In the genomic region with DNA sequence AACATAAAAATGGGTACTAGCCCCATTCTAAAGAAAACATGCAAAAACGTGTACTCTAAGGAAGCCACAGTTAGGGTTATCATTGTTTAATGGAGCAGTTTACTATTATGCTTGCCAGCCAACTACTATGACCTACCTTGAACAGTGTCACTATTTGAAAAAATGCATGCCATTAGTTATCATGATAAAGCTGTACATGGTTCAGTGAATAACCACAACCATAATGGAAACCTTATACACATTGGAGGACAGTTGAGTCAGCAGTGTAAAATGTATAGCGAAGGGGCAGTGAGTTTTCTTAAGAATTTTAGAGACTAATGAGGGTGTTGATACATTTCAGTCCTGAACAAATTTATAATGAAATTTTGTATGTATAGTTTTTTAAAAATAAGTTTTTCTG, we compare ENCODE assay signal across 11 cellular contexts.
"Had no signal": no experiment of that assay in that cellular context is flagged by ENCODE, and none has a peak within 500 bp of the region (broad histone marks: within the 10 kb centered on the region; RNA-seq: fewer than 3 reads in every experiment).

No MANE protein-coding gene starts in this region.

- H3K27ac Mint-ChIP-seq: GM23338, H9, HFFc6 had no signal

- H3K9me3 ChIP-seq: HAP-1 had no signal

- H3K4me1 ChIP-seq: HAP-1 had no signal

- H3K9me3 Mint-ChIP-seq: GM23338, H9 had no signal

- H3K36me3 ChIP-seq: HAP-1 had no signal

- DNase-seq: GM23248, GOT3, H7, H9, HCEC 1CT, HFFc6 had no signal

- FAIRE-seq: H1, H54 had no signal

- ATAC-seq: GM23338, HCT116 had no signal

- H3K4me3 ChIP-seq: GM23248, GM23338, HAP-1 had no signal

- H3K27ac ChIP-seq: GM23248 had no signal

- H3K9ac ChIP-seq: GM23248 had no signal

- H2AFZ ChIP-seq: GM23248, GM23338 had no signal

- H3K4me3 Mint-ChIP-seq: GM23338, H9, HFFc6 had no signal
